Comparison of ENCODE assay signal across 8 cellular contexts in the genomic region with DNA sequence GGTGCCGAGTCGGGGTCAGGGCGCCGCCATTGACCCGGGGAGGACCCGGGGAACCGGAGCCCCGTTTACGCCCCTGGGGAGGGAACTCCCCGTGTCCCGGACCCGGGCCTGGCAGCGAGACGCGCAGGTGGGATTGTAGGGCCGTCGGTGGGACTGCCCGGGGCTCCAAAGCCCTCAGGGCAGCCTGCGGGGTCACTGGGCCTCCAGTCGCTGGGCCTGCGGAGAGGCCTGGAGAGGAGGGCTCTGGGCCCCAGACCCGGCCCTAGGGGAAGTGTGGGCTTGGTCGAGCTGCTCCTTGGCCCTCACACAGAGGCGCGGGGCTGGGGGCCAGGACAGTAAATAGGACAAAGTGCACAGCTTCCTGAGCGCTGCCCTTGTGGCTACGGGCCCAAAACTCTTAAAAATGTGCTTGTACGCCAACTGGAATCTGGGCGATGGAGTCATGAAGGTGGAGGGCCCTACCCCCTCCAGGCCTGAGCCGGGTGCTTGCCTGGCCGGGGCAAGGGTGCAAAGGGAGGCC. TPM values are rescaled to one million over a fixed set of nuclear protein-coding genes. Genes with fewer than 3 reads are reported as not detected.
DNase-seq lines count a peak whose midpoint lies in the region; ATAC-seq and TF ChIP-seq lines count a peak whose summit lies in the region.

No MANE protein-coding gene starts in this region.

- H3K36me3 Mint-ChIP-seq in activated T-cell treated with anti-CD3 and anti-CD28 coated beads, Interleukin-2, amount 50 U/mL, for 72 hours (ENCODE audit: insufficient read depth in 2 of 2) = peaks cover 2 to 11% of the 10 kb centered on the region in 2 donors
- H3K36me3 Mint-ChIP-seq in stimulated activated effector memory CD8-positive, alpha-beta T cell treated with anti-CD3 and anti-CD28 coated beads, Interleukin-12 subunit alpha, Interleukin-12 subunit beta, amount 100 ng/mL, for 72 hours = peaks cover 5% of the 10 kb centered on the region

- no peak overlapping the region for H3K4me2 ChIP-seq in OCI-LY7 (ENCODE audit: low read length)

- no peak for TF ChIP-seq CTCF in OCI-LY7 (conservative IDR thresholded peaks at IDR 0.05; ENCODE audit: low read length)

- H3K4me1 Mint-ChIP-seq in activated T-cell treated with anti-CD3 and anti-CD28 coated beads, Interleukin-2, amount 50 U/mL, for 72 hours (ENCODE audit: low read depth) = peaks cover 7% of the 10 kb centered on the region
- H3K4me1 Mint-ChIP-seq in stimulated activated effector memory CD8-positive, alpha-beta T cell treated with anti-CD3 and anti-CD28 coated beads, Interleukin-12 subunit alpha, Interleukin-12 subunit beta, amount 100 ng/mL, for 72 hours = peaks cover 9% of the 10 kb centered on the region

- ATAC-seq in GM21619 (IDR thresholded peaks at IDR 0.05; ENCODE audit: unreplicated experiment) (peak; percentile 9), HG02571 (IDR thresholded peaks at IDR 0.05; ENCODE audit: unreplicated experiment) (no peak), GM19467 (IDR thresholded peaks at IDR 0.05; ENCODE audit: unreplicated experiment) (no peak)
- peak in 1 of 2 donors; percentile 6 for ATAC-seq in activated T-cell treated with anti-CD3 and anti-CD28 coated beads, Interleukin-2, amount 50 U/mL, for 72 hours (replicated peaks in 1 of 2)
- ATAC-seq in stimulated activated effector memory CD8-positive, alpha-beta T cell treated with anti-CD3 and anti-CD28 coated beads, Interleukin-12 subunit alpha, Interleukin-12 subunit beta, amount 100 ng/mL, for 72 hours = peak; percentile 29

- no peaks in the 10 kb centered on the region for H3K9me2 ChIP-seq in OCI-LY7 (ENCODE audit: insufficient read depth, low read length)

- H3K9me3 ChIP-seq in iPS DF 6.9 (ENCODE audit: control insufficient read depth, insufficient read depth, low read length) (no peaks in the 10 kb centered on the region), OCI-LY7 (ENCODE audit: low read length) (no peaks in the 10 kb centered on the region)

- H3K4me3 Mint-ChIP-seq in activated T-cell treated with anti-CD3 and anti-CD28 coated beads, Interleukin-2, amount 50 U/mL, for 72 hours = peak overlapping the region; percentile 65 to 70
- peak overlapping the region; percentile 35 for H3K4me3 Mint-ChIP-seq in stimulated activated effector memory CD8-positive, alpha-beta T cell treated with anti-CD3 and anti-CD28 coated beads, Interleukin-12 subunit alpha, Interleukin-12 subunit beta, amount 100 ng/mL, for 72 hours

- H3K4me1 ChIP-seq in iPS DF 6.9 (ENCODE audit: control insufficient read depth, insufficient read depth, low read length) (0 out of 2 replicates have a peak, but pooled peaks cover 1% of the 10 kb centered on the region), OCI-LY7 (ENCODE audit: insufficient read depth, low read length, poor library complexity, severe bottlenecking) (no peaks in the 10 kb centered on the region)

- intact Hi-C loops in OCI-LY7 (cut with micrococcal nuclease; ENCODE audit: unreplicated experiment) = no loop called here

- no peak overlapping the region for H3K27ac ChIP-seq in iPS DF 6.9 (ENCODE audit: low read length)
- H3K27ac ChIP-seq in OCI-LY7 (ENCODE audit: low read depth, low read length, poor library complexity, severe bottlenecking) = no peak overlapping the region

- H3K36me3 ChIP-seq in iPS DF 6.9 (ENCODE audit: control insufficient read depth, insufficient read depth, low read length) (no peaks in the 10 kb centered on the region), OCI-LY7 (ENCODE audit: insufficient read depth, low read length) (no peaks in the 10 kb centered on the region)

- H3K27ac Mint-ChIP-seq in activated T-cell treated with anti-CD3 and anti-CD28 coated beads, Interleukin-2, amount 50 U/mL, for 72 hours = no peak overlapping the region
- H3K27ac Mint-ChIP-seq in stimulated activated effector memory CD8-positive, alpha-beta T cell treated with anti-CD3 and anti-CD28 coated beads, Interleukin-12 subunit alpha, Interleukin-12 subunit beta, amount 100 ng/mL, for 72 hours = no peak overlapping the region

- H3K27me3 ChIP-seq in iPS DF 6.9 (ENCODE audit: control insufficient read depth, insufficient read depth, low read length) = no peaks in the 10 kb centered on the region

- H3K27me3 Mint-ChIP-seq in activated T-cell treated with anti-CD3 and anti-CD28 coated beads, Interleukin-2, amount 50 U/mL, for 72 hours (ENCODE audit: low read depth) = peaks cover 37% of the 10 kb centered on the region

- POLR2A ChIA-PET in OCI-LY7 (lab: Charles Lee) = no interaction called here

- no peak overlapping the region for H2AFZ ChIP-seq in OCI-LY7 (ENCODE audit: low read length)

- CTCF ChIA-PET in OCI-LY7 (lab: Charles Lee; ENCODE audit: unreplicated experiment) = no interaction called here

- H3K9me3 Mint-ChIP-seq in activated T-cell treated with anti-CD3 and anti-CD28 coated beads, Interleukin-2, amount 50 U/mL, for 72 hours = no peaks in the 10 kb centered on the region
- H3K9me3 Mint-ChIP-seq in stimulated activated effector memory CD8-positive, alpha-beta T cell treated with anti-CD3 and anti-CD28 coated beads, Interleukin-12 subunit alpha, Interleukin-12 subunit beta, amount 100 ng/mL, for 72 hours = peaks cover 2% of the 10 kb centered on the region

- H3K79me2 ChIP-seq in OCI-LY7 (ENCODE audit: insufficient read depth, low read depth, low read length) = no peaks in the 10 kb centered on the region

- BruUV-seq in OCI-LY7 (replicated peaks; lab: Mats Ljungman, UMichigan) = no TSS peak

- no peaks in the 10 kb centered on the region for H4K20me1 ChIP-seq in OCI-LY7 (ENCODE audit: insufficient read depth, low read length)

- DNase-seq in activated T-cell treated with anti-CD3 and anti-CD28 coated beads, Interleukin-2, amount 50 U/mL, for 72 hours = peak in 1 of 2 donors; percentile 12
- DNase-seq in iPS DF 6.9 (ENCODE audit: low read depth, low spot score) = no peak
- DNase-seq in stimulated activated effector memory CD8-positive, alpha-beta T cell treated with anti-CD3 and anti-CD28 coated beads, Interleukin-12 subunit alpha, Interleukin-12 subunit beta, amount 100 ng/mL, for 72 hours (ENCODE audit: low spot score in 2 of 2) = no peak
- DNase-seq in SW480 (ENCODE audit: low spot score) = no peak
- DNase-seq in OCI-LY7 (ENCODE audit: low spot score) = no peak

- no CpG with 5 or more reads among the region's 31 CpGs for WGBS in iPS DF 6.9 (ENCODE audit: insufficient coverage, insufficient read length)

- H3K4me3 ChIP-seq in iPS DF 6.9 (ENCODE audit: low read length) (peak overlapping the region; percentile 89; the same call in 1 of the 2 replicates), OCI-LY7 (ENCODE audit: low read depth, low read length, poor library complexity, severe bottlenecking) (no peak overlapping the region)

RNA-seq across cellular contexts. Expression of a gene that starts 0.7 kb away (rescaled TPM):
- 1 to 10 TPM; 4.2 to 4.3 TPM for total RNA-seq in activated T-cell treated with anti-CD3 and anti-CD28 coated beads, Interleukin-2, amount 50 U/mL, for 72 hours
- 0.26 TPM in 1 of 2 replicates, not detected in the other for total RNA-seq in OCI-LY7 (2014; rRNA removed; shearing (Covaris generic))
- total RNA-seq in OCI-LY7 (2022) = not detected in 2 replicates

Comparison
In these comparisons a context has a peak if more than half of its experiments do, and no peak if none do; other contexts are left out.
1. ATAC-seq: peak in GM21619 (single experiment) and stimulated activated effector memory CD8-positive, alpha-beta T cell treated with anti-CD3 and anti-CD28 coated beads, Interleukin-12 subunit alpha, Interleukin-12 subunit beta, amount 100 ng/mL, for 72 hours (single experiment); none in HG02571 (single experiment) and GM19467 (single experiment).
2. RNA of a gene that starts 0.7 kb away (total RNA-seq): 4.2 to 4.3 TPM in activated T-cell treated with anti-CD3 and anti-CD28 coated beads, Interleukin-2, amount 50 U/mL, for 72 hours; 0.26 TPM in OCI-LY7; every median in the first group is over 4 times any median in the second.